Comparison of ENCODE assay signal across 8 cellular contexts in the genomic region with DNA sequence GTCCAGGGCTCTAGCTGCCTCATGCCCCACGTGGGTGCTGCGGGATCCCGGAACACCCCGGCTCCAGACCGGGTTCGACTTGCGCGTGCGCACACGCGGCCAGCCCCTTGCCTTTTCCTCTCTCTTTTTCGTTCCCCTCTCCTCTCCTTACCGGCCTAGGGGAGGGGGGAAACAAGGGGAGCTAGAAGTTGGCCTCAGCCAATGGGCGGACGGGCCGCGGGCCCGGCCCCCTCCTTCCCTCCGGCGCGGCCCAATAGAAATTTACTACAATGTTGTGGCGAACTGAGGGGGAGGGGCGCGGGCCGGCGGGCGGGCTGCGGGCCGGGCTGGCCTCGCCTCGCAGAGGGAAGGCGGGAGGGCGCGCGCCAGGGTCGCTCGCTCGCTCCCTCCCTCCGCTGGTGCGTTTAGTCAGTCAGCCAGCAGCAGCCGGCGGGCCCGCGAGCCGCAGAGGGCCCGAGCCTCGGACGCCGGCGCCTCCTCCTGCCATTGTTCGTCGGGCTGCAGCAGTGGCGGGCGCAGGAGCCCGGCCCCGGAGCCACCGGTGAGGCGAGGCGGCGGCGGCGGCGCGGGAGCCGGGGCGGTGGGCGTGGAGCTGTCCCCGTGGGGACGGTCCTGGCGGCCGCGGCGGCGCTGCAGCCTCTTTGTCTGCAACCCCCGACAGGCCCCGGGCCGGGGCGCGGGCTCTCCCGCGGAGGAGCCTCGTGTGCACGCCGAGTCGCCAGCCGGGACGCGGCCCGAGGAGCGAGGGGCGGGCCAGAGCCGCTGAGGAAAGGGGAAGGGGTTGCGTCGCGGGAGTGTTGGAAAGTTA. TPM values are rescaled to one million over a fixed set of nuclear protein-coding genes. Genes with fewer than 3 reads are reported as not detected.
DNase-seq lines count a peak whose midpoint lies in the region; ATAC-seq and TF ChIP-seq lines count a peak whose summit lies in the region.

A gene (plus strand): TSS at position 342 of the 808 bp plus-strand sequence. CDS start 72,869 bp downstream, outside the sequence.

- POLR2A ChIA-PET in CD8-positive, alpha-beta memory T cell (lab: Charles Lee), result interaction anchor here (0.5 to 2.1 kb wide), 12 partner anchors 11 to 1167 kb away, joined by 3 to 18 read pairs (median 4); a partner anchor contains a TSS

- no peaks in the 10 kb centered on the region for H3K36me3 ChIP-seq in CD8-positive, alpha-beta memory T cell (ENCODE audit: insufficient read depth, low read length)
- no peaks in the 10 kb centered on the region for H3K36me3 ChIP-seq in HUES48 (ENCODE audit: control insufficient read depth, insufficient read depth, low read length)
- H3K36me3 ChIP-seq in endodermal cell (ENCODE audit: control insufficient read depth, insufficient read depth, low read length), result no peaks in the 10 kb centered on the region
- H3K36me3 ChIP-seq in mesodermal cell (ENCODE audit: control insufficient read depth, insufficient read depth, low read length), result no peaks in the 10 kb centered on the region

- H3K27ac ChIP-seq in CD8-positive, alpha-beta memory T cell (ENCODE audit: low read depth, low read length), result peak within 1 kb of the TSS; percentile 68
- peak within 1 kb of the TSS; percentile 91 for H3K27ac ChIP-seq in HUES48 (ENCODE audit: low read depth, low read length)
- H3K27ac ChIP-seq in endodermal cell (ENCODE audit: low read depth, low read length), result peak within 1 kb of the TSS; percentile 98
- H3K27ac ChIP-seq in mesodermal cell (ENCODE audit: low read depth, low read length, severe bottlenecking), result peak within 1 kb of the TSS; percentile 92

- peak; percentile 86 for ATAC-seq in GM21381 (IDR thresholded peaks at IDR 0.05; ENCODE audit: unreplicated experiment)
- ATAC-seq in activated CD8-positive, alpha-beta memory T cell treated with anti-CD3 and anti-CD28 coated beads, Interleukin-2, amount 10 ng/mL, durations not matched to agents 7 days and 5 days, result peak; percentile 91

- no peaks in the 10 kb centered on the region for H3K9me3 ChIP-seq in CD8-positive, alpha-beta memory T cell (ENCODE audit: low read length)
- H3K9me3 ChIP-seq in HUES48 (ENCODE audit: control insufficient read depth, insufficient read depth, low read length) (no peaks in the 10 kb centered on the region), endodermal cell (ENCODE audit: control insufficient read depth, low read length) (no peaks in the 10 kb centered on the region), mesodermal cell (ENCODE audit: control insufficient read depth, low read length) (no peaks in the 10 kb centered on the region)

- H3K4me1 ChIP-seq in CD8-positive, alpha-beta memory T cell (ENCODE audit: insufficient read depth, low read length), result peaks cover 47% of the 10 kb centered on the region
- H3K4me1 ChIP-seq in HUES48 (ENCODE audit: control insufficient read depth, insufficient read depth, low read length), result peaks cover 12% of the 10 kb centered on the region; the same call in 1 of the 2 replicates
- peaks cover 4% of the 10 kb centered on the region for H3K4me1 ChIP-seq in endodermal cell (ENCODE audit: control insufficient read depth, insufficient read depth, low read length)
- H3K4me1 ChIP-seq in mesodermal cell (ENCODE audit: control insufficient read depth, insufficient read depth, low read length, poor library complexity, severe bottlenecking), result peaks cover 11% of the 10 kb centered on the region

- no peak for TF ChIP-seq CTCF in endodermal cell (conservative IDR thresholded peaks at IDR 0.05)

- H3K27me3 ChIP-seq in CD8-positive, alpha-beta memory T cell (ENCODE audit: insufficient read depth, low read length, poor library complexity, severe bottlenecking), result no peaks in the 10 kb centered on the region
- no peaks in the 10 kb centered on the region for H3K27me3 ChIP-seq in HUES48 (ENCODE audit: control insufficient read depth, insufficient read depth, low read length)
- no peaks in the 10 kb centered on the region for H3K27me3 ChIP-seq in endodermal cell (ENCODE audit: control insufficient read depth, insufficient read depth, low read length, poor library complexity, severe bottlenecking)

- H3K9me3 Mint-ChIP-seq in CD8-positive, alpha-beta memory T cell, result no peaks in the 10 kb centered on the region
- H3K9me3 Mint-ChIP-seq in activated CD8-positive, alpha-beta memory T cell treated with anti-CD3 and anti-CD28 coated beads, Interleukin-2, amount 10 ng/mL, durations not matched to agents 7 days and 5 days (ENCODE audit: low read depth), result no peaks in the 10 kb centered on the region
- no peaks in the 10 kb centered on the region for H3K9me3 Mint-ChIP-seq in endodermal cell

- peak within 1 kb of the TSS; percentile 89 to 97 (median 95) for H3K27ac Mint-ChIP-seq in CD8-positive, alpha-beta memory T cell
- peak within 1 kb of the TSS; percentile 92 for H3K27ac Mint-ChIP-seq in activated CD8-positive, alpha-beta memory T cell treated with anti-CD3 and anti-CD28 coated beads, Interleukin-2, amount 10 ng/mL, durations not matched to agents 7 days and 5 days
- peak within 1 kb of the TSS; percentile 99 for H3K27ac Mint-ChIP-seq in endodermal cell

- H3K4me1 Mint-ChIP-seq in CD8-positive, alpha-beta memory T cell, result peaks cover 45 to 63% (median 46%) of the 10 kb centered on the region in 3 donors
- peaks cover 36% of the 10 kb centered on the region for H3K4me1 Mint-ChIP-seq in activated CD8-positive, alpha-beta memory T cell treated with anti-CD3 and anti-CD28 coated beads, Interleukin-2, amount 10 ng/mL, durations not matched to agents 7 days and 5 days
- H3K4me1 Mint-ChIP-seq in endodermal cell, result peaks cover 22% of the 10 kb centered on the region

- H3K9ac ChIP-seq in HUES48 (ENCODE audit: low read depth, low read length), result peak within 1 kb of the TSS; percentile 89
- peak within 1 kb of the TSS; percentile 82 for H3K9ac ChIP-seq in endodermal cell (ENCODE audit: extremely low read depth, low read length, poor library complexity, severe bottlenecking)

- H3K4me3 ChIP-seq in CD8-positive, alpha-beta memory T cell (ENCODE audit: low read length), result peak within 1 kb of the TSS; percentile 98
- H3K4me3 ChIP-seq in HUES48 (ENCODE audit: low read depth, low read length) (peak within 1 kb of the TSS; percentile 97), endodermal cell (ENCODE audit: low read length) (peak within 1 kb of the TSS; percentile 81), mesodermal cell (ENCODE audit: extremely low read depth, insufficient read depth, low read length, poor library complexity, severe bottlenecking) (peak within 1 kb of the TSS; percentile 63)

- WGBS in endodermal cell (ENCODE audit: insufficient coverage in 1 of 2, insufficient read length in 1 of 2), 2 experiments, result 0 to 10% methylated on average over 13 to 95 of the region's 95 CpGs
- WGBS in mesodermal cell (ENCODE audit: insufficient coverage in 2 of 2), 2 experiments, result 0% methylated on average over 53 to 60 of the region's 95 CpGs

- peaks cover 0 to 27% (median 4%) of the 10 kb centered on the region in 3 donors for H3K36me3 Mint-ChIP-seq in CD8-positive, alpha-beta memory T cell
- H3K36me3 Mint-ChIP-seq in activated CD8-positive, alpha-beta memory T cell treated with anti-CD3 and anti-CD28 coated beads, Interleukin-2, amount 10 ng/mL, durations not matched to agents 7 days and 5 days, result peaks cover 1% of the 10 kb centered on the region
- H3K36me3 Mint-ChIP-seq in endodermal cell (ENCODE audit: low read depth), result no peaks in the 10 kb centered on the region

- H3K27me3 Mint-ChIP-seq in CD8-positive, alpha-beta memory T cell, result no peaks in the 10 kb centered on the region
- H3K27me3 Mint-ChIP-seq in activated CD8-positive, alpha-beta memory T cell treated with anti-CD3 and anti-CD28 coated beads, Interleukin-2, amount 10 ng/mL, durations not matched to agents 7 days and 5 days, result no peaks in the 10 kb centered on the region
- H3K27me3 Mint-ChIP-seq in endodermal cell (ENCODE audit: insufficient read depth), result no peaks in the 10 kb centered on the region

- peak within 1 kb of the TSS; percentile 97 to 100 (median 100) for H3K4me3 Mint-ChIP-seq in CD8-positive, alpha-beta memory T cell
- H3K4me3 Mint-ChIP-seq in activated CD8-positive, alpha-beta memory T cell treated with anti-CD3 and anti-CD28 coated beads, Interleukin-2, amount 10 ng/mL, durations not matched to agents 7 days and 5 days, result peak within 1 kb of the TSS; percentile 96
- H3K4me3 Mint-ChIP-seq in endodermal cell, result peak within 1 kb of the TSS; percentile 97

- CTCF ChIA-PET in CD8-positive, alpha-beta memory T cell (lab: Charles Lee), result interaction anchor here (0.7 to 4.6 kb wide), 11 partner anchors 11 to 288 kb away, joined by 3 to 21 read pairs (median 4); a partner anchor contains a TSS
- CTCF ChIA-PET in activated CD8-positive, alpha-beta memory T cell treated with anti-CD3 and anti-CD28 coated beads, Interleukin-2, amount 10 ng/mL, durations not matched to agents 7 days and 5 days (lab: Charles Lee), result interaction anchor here (0.7 to 2.1 kb wide), 15 partner anchors 10 to 267 kb away, joined by 3 to 11 read pairs (median 4); a partner anchor contains a TSS

- DNase-seq in CD8-positive, alpha-beta memory T cell, result peak; percentile 86 to 91 (median 88)
- peak; percentile 93 for DNase-seq in NOMO-1 treated with dmso at 0.1 percent for 144 hours (lab: John Stamatoyannopoulos, UW; ENCODE audit: unreplicated experiment)
- peak; percentile 92 for DNase-seq in activated CD8-positive, alpha-beta memory T cell treated with anti-CD3 and anti-CD28 coated beads, Interleukin-2, amount 10 ng/mL, durations not matched to agents 7 days and 5 days
- DNase-seq in endodermal cell, result peak; percentile 98
- peak; percentile 86 for DNase-seq in stimulated activated CD8-positive, alpha-beta memory T cell treated with anti-CD3 and anti-CD28 coated beads, Interleukin-15, amount 100 ng/mL, for 1 hour (ENCODE audit: low read depth)

RNA-seq across cellular contexts. Expression of the gene that starts here (rescaled TPM):
- total RNA-seq in CD8-positive, alpha-beta memory T cell, result 10 to 100 TPM; 89.9 to 93.6 TPM
- polyA plus RNA-seq in CD8-positive, alpha-beta memory T cell, result 96.2 TPM
- 10 to 100 TPM; 73.7 to 83.8 TPM for total RNA-seq in activated CD8-positive, alpha-beta memory T cell treated with anti-CD3 and anti-CD28 coated beads, Interleukin-2, amount 10 ng/mL, durations not matched to agents 7 days and 5 days
- total RNA-seq in endodermal cell, result 10 to 100 TPM; 60.3 to 91.0 TPM
- 72.3 TPM for polyA plus RNA-seq in endodermal cell (2013, experiment 1 of 2)
- polyA plus RNA-seq in endodermal cell (2013, experiment 2 of 2), result 72.7 TPM
- 41.4 TPM for polyA plus RNA-seq in mesodermal cell (2013, experiment 1 of 2)
- polyA plus RNA-seq in mesodermal cell (2013, experiment 2 of 2), result 40.1 TPM

Comparison
In these comparisons a context has a peak if more than half of its experiments do, and no peak if none do; other contexts are left out.
1. Peak in every context shown above with its lines: DNase-seq, ATAC-seq, H3K4me3 ChIP-seq and H3K27ac ChIP-seq.